Comparison of ENCODE assay signal across 1 cellular context in genomic region chr11:117972044-117972443, GRCh38.
TF ChIP-seq lines count a peak whose summit lies in the region.

No MANE protein-coding gene starts in this region.

TF ChIP-seq in WTC11, 78 proteins besides CTCF, POLR2A, EP300 and RAD21 (continued from another document):
- TF ChIP-seq ZNF317 (CRISPR knock-in tag; IDR thresholded peaks at IDR 0.05; ENCODE audit: borderline replicate concordance, low read depth), result no peak
- TF ChIP-seq NFE2L1 (CRISPR knock-in tag; IDR thresholded peaks at IDR 0.05), result no peak
- TF ChIP-seq SOX15 (CRISPR knock-in tag; IDR thresholded peaks at IDR 0.05), result no peak
- no peak for TF ChIP-seq EMX1 (CRISPR knock-in tag; IDR thresholded peaks at IDR 0.05)
- no peak for TF ChIP-seq ZNF219 (CRISPR knock-in tag; IDR thresholded peaks at IDR 0.05; ENCODE audit: borderline replicate concordance)
- TF ChIP-seq IRF2 (CRISPR knock-in tag; IDR thresholded peaks at IDR 0.05; ENCODE audit: borderline replicate concordance, low read depth), result no peak
- no peak for TF ChIP-seq TEAD4 (CRISPR knock-in tag; IDR thresholded peaks at IDR 0.05)
- no peak for TF ChIP-seq RELA (CRISPR knock-in tag; IDR thresholded peaks at IDR 0.05; ENCODE audit: borderline replicate concordance)
- TF ChIP-seq ZNF416 (CRISPR knock-in tag; IDR thresholded peaks at IDR 0.05), result no peak
- TF ChIP-seq ESRRA (CRISPR knock-in tag; IDR thresholded peaks at IDR 0.05; ENCODE audit: borderline replicate concordance), result no peak
TF ChIP-seq in WTC11: peak in this region for 0.
